34 cellular contexts compared by ENCODE assay signal in genomic region chr9:18250051-18250450, GRCh38.
"Had no signal": no experiment of that assay in that cellular context is flagged by ENCODE, and none has a peak within 500 bp of the region (broad histone marks: within the 10 kb centered on the region; RNA-seq: fewer than 3 reads in every experiment).

No MANE protein-coding gene starts in this region.

- H3K4me1 Mint-ChIP-seq: activated CD4-positive, alpha-beta T cell treated with anti-CD3 and anti-CD28 coated beads for 36 hours; activated CD4-positive, alpha-beta T cell treated with anti-CD3 and anti-CD28 coated beads, Interleukin-2, amount 10 ng/mL, durations not matched to agents 24 days and 14 days; activated naive CD4-positive, alpha-beta T cell treated with anti-CD3 and anti-CD28 coated beads, Interleukin-2, amount 10 ng/mL, durations not matched to agents 7 days and 5 days; activated naive CD8-positive, alpha-beta T cell treated with anti-CD3 and anti-CD28 coated beads, Interleukin-2, amount 10 ng/mL, durations not matched to agents 7 days and 5 days; central memory CD8-positive, alpha-beta T cell; endodermal cell; T-helper 17 cell had no signal

- ATAC-seq: activated CD4-positive, alpha-beta T cell treated with anti-CD3 and anti-CD28 coated beads for 36 hours; activated naive CD4-positive, alpha-beta T cell treated with anti-CD3 and anti-CD28 coated beads, Interleukin-2, amount 50 U/mL, for 72 hours; activated T-cell treated with anti-CD3 and anti-CD28 coated beads, Interleukin-2, amount 50 U/mL, for 72 hours; foreskin keratinocyte; gastrocnemius medialis; heart right ventricle; T-helper 17 cell had no signal

- H3K4me1 ChIP-seq: breast epithelium, foreskin keratinocyte, gastrocnemius medialis had no signal

- H3K4me2 ChIP-seq: hepatocyte had no signal

- H3K27ac ChIP-seq: breast epithelium, esophagus muscularis mucosa, foreskin keratinocyte, gastrocnemius medialis, heart right ventricle, hepatocyte had no signal

- H3K36me3 ChIP-seq: breast epithelium, esophagus muscularis mucosa, gastrocnemius medialis, heart right ventricle had no signal

- H3K27me3 ChIP-seq: breast epithelium, esophagus muscularis mucosa, foreskin keratinocyte, gastrocnemius medialis, heart right ventricle, hepatocyte had no signal

- H3K27ac Mint-ChIP-seq: activated CD4-positive, alpha-beta memory T cell treated with anti-CD3 and anti-CD28 coated beads for 36 hours; activated CD4-positive, alpha-beta T cell treated with anti-CD3 and anti-CD28 coated beads for 36 hours; activated CD4-positive, alpha-beta T cell treated with anti-CD3 and anti-CD28 coated beads, Interleukin-2, amount 10 ng/mL, durations not matched to agents 24 days and 14 days; activated naive CD4-positive, alpha-beta T cell treated with anti-CD3 and anti-CD28 coated beads, Interleukin-2, amount 10 ng/mL, durations not matched to agents 7 days and 5 days; activated naive CD4-positive, alpha-beta T cell treated with anti-CD3 and anti-CD28 coated beads, Interleukin-2, amount 50 U/mL, for 72 hours; activated naive CD8-positive, alpha-beta T cell treated with anti-CD3 and anti-CD28 coated beads, Interleukin-2, amount 10 ng/mL, durations not matched to agents 7 days and 5 days; activated T-cell treated with anti-CD3 and anti-CD28 coated beads, Interleukin-2, amount 50 U/mL, for 24 hours; activated T-cell treated with anti-CD3 and anti-CD28 coated beads, Interleukin-2, amount 50 U/mL, for 72 hours; brain; endodermal cell; T-helper 17 cell; T-helper 2 cell treated with Interferon-gamma antibody and Interleukin-4, amounts not matched to agents 5 μg/mL and 100 μg/mL, for 36 hours had no signal

- H2AFZ ChIP-seq: hepatocyte had no signal

- H3K9me3 Mint-ChIP-seq: activated CD4-positive, alpha-beta memory T cell treated with anti-CD3 and anti-CD28 coated beads for 36 hours; activated CD4-positive, alpha-beta T cell treated with anti-CD3 and anti-CD28 coated beads, Interleukin-2, amount 10 ng/mL, durations not matched to agents 24 days and 14 days; activated naive CD4-positive, alpha-beta T cell treated with anti-CD3 and anti-CD28 coated beads, Interleukin-2, amount 10 ng/mL, durations not matched to agents 7 days and 5 days; activated naive CD4-positive, alpha-beta T cell treated with anti-CD3 and anti-CD28 coated beads, Interleukin-2, amount 50 U/mL, for 72 hours; activated naive CD8-positive, alpha-beta T cell treated with anti-CD3 and anti-CD28 coated beads, Interleukin-2, amount 10 ng/mL, durations not matched to agents 7 days and 5 days; activated T-cell treated with anti-CD3 and anti-CD28 coated beads, Interleukin-2, amount 50 U/mL, for 24 hours; activated T-cell treated with anti-CD3 and anti-CD28 coated beads, Interleukin-2, amount 50 U/mL, for 72 hours; brain; central memory CD8-positive, alpha-beta T cell; endodermal cell; T-helper 2 cell treated with Interferon-gamma antibody and Interleukin-4, amounts not matched to agents 5 μg/mL and 100 μg/mL, for 36 hours had no signal

- H3K9me3 ChIP-seq: breast epithelium, esophagus muscularis mucosa, gastrocnemius medialis, heart right ventricle had no signal

- H3K79me2 ChIP-seq: hepatocyte had no signal

- DNase-seq: activated CD4-positive, alpha-beta memory T cell treated with anti-CD3 and anti-CD28 coated beads for 36 hours; activated CD4-positive, alpha-beta T cell treated with anti-CD3 and anti-CD28 coated beads for 36 hours; activated CD4-positive, alpha-beta T cell treated with anti-CD3 and anti-CD28 coated beads, Interleukin-2, amount 10 ng/mL, durations not matched to agents 24 days and 14 days; activated CD4-positive, CD25-positive, alpha-beta regulatory T cell; activated CD4-positive, CD25-positive, alpha-beta regulatory T cell treated with anti-CD3 and anti-CD28 coated beads, Interleukin-2, amount 50 U/mL, for 72 hours; activated CD8-positive, alpha-beta memory T cell treated with anti-CD3 and anti-CD28 coated beads, Interleukin-2, amount 50 U/mL, for 48 hours; activated gamma-delta T cell; activated naive CD4-positive, alpha-beta T cell; activated naive CD4-positive, alpha-beta T cell treated with anti-CD3 and anti-CD28 coated beads, Interleukin-2, amount 10 ng/mL, durations not matched to agents 7 days and 5 days; activated naive CD8-positive, alpha-beta T cell treated with anti-CD3 and anti-CD28 coated beads, Interleukin-2, amount 10 ng/mL, durations not matched to agents 7 days and 5 days; activated T-cell treated with anti-CD3 and anti-CD28 coated beads for 4 hours; activated T-cell treated with anti-CD3 and anti-CD28 coated beads, Interleukin-2, amount 50 U/mL, for 24 hours; activated T-cell treated with anti-CD3 and anti-CD28 coated beads, Interleukin-2, amount 50 U/mL, for 72 hours; amygdala; aorta; cortex of kidney; effector CD8-positive, alpha-beta T cell; endodermal cell; erythroblast; gastrocnemius medialis; glutamatergic neuron; heart right ventricle; T-helper 1 cell; T-helper 17 cell; T1000 had no signal

- H3K4me3 ChIP-seq: breast epithelium, esophagus muscularis mucosa, gastrocnemius medialis, heart right ventricle, hepatocyte had no signal

- H3K27me3 Mint-ChIP-seq: activated CD4-positive, alpha-beta T cell treated with anti-CD3 and anti-CD28 coated beads, Interleukin-2, amount 10 ng/mL, durations not matched to agents 24 days and 14 days; activated naive CD8-positive, alpha-beta T cell treated with anti-CD3 and anti-CD28 coated beads, Interleukin-2, amount 10 ng/mL, durations not matched to agents 7 days and 5 days; central memory CD8-positive, alpha-beta T cell had no signal

- H3K36me3 Mint-ChIP-seq: activated CD4-positive, alpha-beta memory T cell treated with anti-CD3 and anti-CD28 coated beads for 36 hours; activated naive CD4-positive, alpha-beta T cell treated with anti-CD3 and anti-CD28 coated beads, Interleukin-2, amount 10 ng/mL, durations not matched to agents 7 days and 5 days; activated naive CD4-positive, alpha-beta T cell treated with anti-CD3 and anti-CD28 coated beads, Interleukin-2, amount 50 U/mL, for 72 hours; activated naive CD8-positive, alpha-beta T cell treated with anti-CD3 and anti-CD28 coated beads, Interleukin-2, amount 10 ng/mL, durations not matched to agents 7 days and 5 days; brain had no signal

- FAIRE-seq: colon had no signal

- H3K4me3 Mint-ChIP-seq: activated CD4-positive, alpha-beta memory T cell treated with anti-CD3 and anti-CD28 coated beads for 36 hours; activated CD4-positive, alpha-beta T cell treated with anti-CD3 and anti-CD28 coated beads for 36 hours; activated CD4-positive, alpha-beta T cell treated with anti-CD3 and anti-CD28 coated beads, Interleukin-2, amount 10 ng/mL, durations not matched to agents 24 days and 14 days; activated naive CD4-positive, alpha-beta T cell treated with anti-CD3 and anti-CD28 coated beads, Interleukin-2, amount 10 ng/mL, durations not matched to agents 7 days and 5 days; activated naive CD8-positive, alpha-beta T cell treated with anti-CD3 and anti-CD28 coated beads, Interleukin-2, amount 10 ng/mL, durations not matched to agents 7 days and 5 days; activated T-cell treated with anti-CD3 and anti-CD28 coated beads, Interleukin-2, amount 50 U/mL, for 24 hours; activated T-cell treated with anti-CD3 and anti-CD28 coated beads, Interleukin-2, amount 50 U/mL, for 72 hours; brain; central memory CD8-positive, alpha-beta T cell; endodermal cell; T-helper 17 cell; T-helper 2 cell treated with Interferon-gamma antibody and Interleukin-4, amounts not matched to agents 5 μg/mL and 100 μg/mL, for 36 hours had no signal
